22 cellular contexts compared by ENCODE assay signal in genomic region chr5:74586831-74587230, GRCh38. TPM values are rescaled to one million over a fixed set of nuclear protein-coding genes. Genes with fewer than 3 reads are reported as not detected.
A peak's percentile ranks its signal among the peaks of the same experiment; 100 is the strongest.
DNase-seq lines count a peak whose midpoint lies in the region; ATAC-seq, FAIRE-seq and TF ChIP-seq lines count a peak whose summit lies in the region.
"Had no signal": no experiment of that assay in that cellular context is flagged by ENCODE, and none has a peak within 500 bp of the region (broad histone marks: within the 10 kb centered on the region; RNA-seq: fewer than 3 reads in every experiment).

No MANE protein-coding gene starts in this region.

- no peak overlapping the region for H2BK15ac ChIP-seq in H1 (ENCODE audit: low read length)
- H2BK15ac ChIP-seq in mesendoderm (replicated peaks; ENCODE audit: low read depth): peak overlapping the region; percentile 60

- FAIRE-seq in H1 (lab: Jason Lieb, UNC): no peak
- FAIRE-seq: GM12892, GM19239 had no signal

- H3K79me2 ChIP-seq in H1 (ENCODE audit: control insufficient read depth in 1 of 2, insufficient read depth in 2 of 2, low read length in 2 of 2) (no peaks in the 10 kb centered on the region), mesendoderm (ENCODE audit: control insufficient read depth, insufficient read depth, low read length) (no peaks in the 10 kb centered on the region)

- H3K4ac ChIP-seq in H1 (replicated peaks; ENCODE audit: insufficient read length, low read depth, low read length): no peak overlapping the region
- H3K4ac ChIP-seq in mesendoderm (ENCODE audit: low read depth, low read length): no peak overlapping the region

- DNase-seq in heart right ventricle (no peak), right atrium auricular region (ENCODE audit: low spot score) (no peak), H1 (ENCODE audit: low read depth in 1 of 2, low spot score in 2 of 2) (no peak), mesendoderm (no peak), spleen (no peak), GOT3 (lab: John Stamatoyannopoulos, UW) (no peak), NCI-H69 (lab: John Stamatoyannopoulos, UW) (no peak)
- no peak for DNase-seq in naive thymus-derived CD8-positive, alpha-beta T cell
- DNase-seq: CD4-positive, CD25-positive, alpha-beta regulatory T cell; DMS153; DND-41; H9; KBM-7; MM.1S; NCI-H2029; NCI-H446 treated with DMSO at 0.1 percent for 48 hours; NCI-H526; SHP77 had no signal

- no peaks in the 10 kb centered on the region for H4K20me1 ChIP-seq in H1 (replicated peaks in 1 of 2; ENCODE audit: control insufficient read depth in 1 of 2, insufficient read depth in 2 of 2, low read length in 2 of 2)
- H4K20me1 ChIP-seq: BLaER1 had no signal

- H2BK20ac ChIP-seq in H1 (ENCODE audit: low read length): no peak overlapping the region

- no peak for TF ChIP-seq EP300 in H1 (IDR thresholded peaks at IDR 0.05; ENCODE audit: borderline replicate concordance in 1 of 2, low read depth in 2 of 2, low read length in 2 of 2)

- no peaks in the 10 kb centered on the region for H3K36me3 Mint-ChIP-seq in naive thymus-derived CD8-positive, alpha-beta T cell
- H3K36me3 Mint-ChIP-seq: CD4-positive, CD25-positive, alpha-beta regulatory T cell had no signal

- no peak overlapping the region for H2BK12ac ChIP-seq in H1 (ENCODE audit: low read depth, low read length)

- TF ChIP-seq CTCF in heart right ventricle (IDR thresholded peaks at IDR 0.05) (no peak), right atrium auricular region (IDR thresholded peaks at IDR 0.05) (no peak), H1 (IDR thresholded peaks at IDR 0.05; ENCODE audit: control extremely low read depth in 1 of 3, insufficient read depth in 1 of 3, low read depth in 1 of 3, low read length in 3 of 3) (no peak), spleen (IDR thresholded peaks at IDR 0.05 in 8 of 11, conservative IDR thresholded peaks at IDR 0.05 in 3 of 11) (no peak)

- H3K4me3 ChIP-seq in heart right ventricle: no peak overlapping the region
- no peak overlapping the region for H3K4me3 ChIP-seq in right atrium auricular region
- no peak overlapping the region for H3K4me3 ChIP-seq in H1 (ENCODE audit: extremely low read depth in 1 of 4, insufficient read depth in 2 of 4, low read depth in 3 of 4, low read length in 4 of 4)
- H3K4me3 ChIP-seq in mesendoderm (ENCODE audit: low read length): no peak overlapping the region
- no peak overlapping the region for H3K4me3 ChIP-seq in spleen
- H3K4me3 ChIP-seq: BLaER1 had no signal

- no peak for TF ChIP-seq RAD21 in H1 (IDR thresholded peaks at IDR 0.05 in 1 of 2, conservative IDR thresholded peaks at IDR 0.05 in 1 of 2; ENCODE audit: low read depth in 2 of 2, low read length in 2 of 2)

- H3K36me3 ChIP-seq in heart right ventricle (no peaks in the 10 kb centered on the region), right atrium auricular region (no peaks in the 10 kb centered on the region), H1 (ENCODE audit: control insufficient read depth in 2 of 4, insufficient read depth in 4 of 4, low read length in 3 of 4) (no peaks in the 10 kb centered on the region), mesendoderm (ENCODE audit: control insufficient read depth, insufficient read depth, low read length) (no peaks in the 10 kb centered on the region), spleen (no peaks in the 10 kb centered on the region)
- H3K36me3 ChIP-seq: BLaER1 had no signal

- H3K14ac ChIP-seq in H1 (ENCODE audit: insufficient read length): no peak overlapping the region

- peak overlapping the region; percentile 18 for H4K91ac ChIP-seq in H1 (replicated peaks; ENCODE audit: insufficient read length, low read length)

- no peaks in the 10 kb centered on the region for H3K9me3 ChIP-seq in heart right ventricle
- H3K9me3 ChIP-seq in right atrium auricular region: no peaks in the 10 kb centered on the region
- no peaks in the 10 kb centered on the region for H3K9me3 ChIP-seq in H1 (ENCODE audit: insufficient read depth in 2 of 2, low read depth in 1 of 2, low read length in 1 of 2)
- no peaks in the 10 kb centered on the region for H3K9me3 ChIP-seq in spleen
- H3K9me3 ChIP-seq: BLaER1 had no signal

- H3K18ac ChIP-seq in H1 (ENCODE audit: extremely low read depth, low read length): no peak overlapping the region
- H3K18ac ChIP-seq in mesendoderm (ENCODE audit: low read length): no peak overlapping the region

- H3K9me3 Mint-ChIP-seq in naive thymus-derived CD8-positive, alpha-beta T cell: no peaks in the 10 kb centered on the region
- H3K9me3 Mint-ChIP-seq: CD4-positive, CD25-positive, alpha-beta regulatory T cell; H9 had no signal

- no peaks in the 10 kb centered on the region for H3K23me2 ChIP-seq in H1 (ENCODE audit: low read depth, low read length)

- H3K27me3 ChIP-seq in heart right ventricle (no peaks in the 10 kb centered on the region), right atrium auricular region (no peaks in the 10 kb centered on the region), H1 (replicated peaks in 1 of 4; ENCODE audit: control insufficient read depth in 3 of 4, extremely low read depth in 1 of 4, insufficient read depth in 3 of 4, low read length in 3 of 4) (no peaks in the 10 kb centered on the region), mesendoderm (ENCODE audit: insufficient read depth, low read length, poor library complexity) (no peaks in the 10 kb centered on the region), spleen (replicated peaks in 1 of 7) (no peaks in the 10 kb centered on the region)
- H3K27me3 ChIP-seq: BLaER1 had no signal

- 73 to 77% methylated on average over 1 of the region's 1 CpG for WGBS in heart right ventricle, 2 donors
- WGBS in H1 (ENCODE audit: extremely low coverage in 1 of 2, insufficient coverage in 1 of 2, insufficient read length in 1 of 2, insufficient replicate concordance in 2 of 2, low coverage in 1 of 2, low lambda C conversion rate in 2 of 2, missing lambda C conversion rate in 1 of 2), 2 experiments: 83% methylated on average over 1 of the region's 1 CpG; no CpG with 5 or more reads in 1 of the 2 experiments
- WGBS in mesendoderm (ENCODE audit: extremely low coverage, insufficient coverage, low lambda C conversion rate): no CpG with 5 or more reads among the region's 1 CpG
- 69 to 85% (median 76%) methylated on average over 1 of the region's 1 CpG for WGBS in spleen, 5 donors

- intact Hi-C loops in heart right ventricle (cut with DNase I) (loop anchor here in 1 of 10 donors (10.0 kb wide), 1 partner anchor 48 kb away; no protein-coding TSS in a partner anchor), spleen (cut with DNase I; ENCODE audit: low total_unique reads) (no loop called here)

- H3K56ac ChIP-seq in H1 (replicated peaks; ENCODE audit: insufficient read length, low read depth, low read length) (no peak overlapping the region), mesendoderm (ENCODE audit: low read length) (no peak overlapping the region)

- H2AK5ac ChIP-seq in H1 (ENCODE audit: low read depth, low read length): no peak overlapping the region
- no peak overlapping the region for H2AK5ac ChIP-seq in mesendoderm (ENCODE audit: low read length)

- H3K4me2 ChIP-seq in H1 (ENCODE audit: insufficient read depth in 1 of 2, low read depth in 2 of 2, low read length in 2 of 2) (no peak overlapping the region), mesendoderm (ENCODE audit: low read length) (no peak overlapping the region)
- H3K4me2 ChIP-seq: BLaER1 had no signal

- H2BK5ac ChIP-seq in H1 (ENCODE audit: low read depth, low read length) (no peak overlapping the region), mesendoderm (ENCODE audit: low read length) (no peak overlapping the region)

- no peak overlapping the region for H3K4me3 Mint-ChIP-seq in naive thymus-derived CD8-positive, alpha-beta T cell
- H3K4me3 Mint-ChIP-seq: CD4-positive, CD25-positive, alpha-beta regulatory T cell; H9 had no signal

- H3K9ac ChIP-seq in H1 (replicated peaks in 1 of 4; ENCODE audit: extremely low read depth in 1 of 4, low read depth in 3 of 4, low read length in 3 of 4): no peak overlapping the region
- H3K9ac ChIP-seq in mesendoderm (ENCODE audit: low read length): no peak overlapping the region
- H3K9ac ChIP-seq: BLaER1 had no signal

- H4K5ac ChIP-seq in H1 (ENCODE audit: insufficient read length, low read depth, low read length): no peak overlapping the region
- H4K5ac ChIP-seq in mesendoderm (ENCODE audit: low read length): no peak overlapping the region

- peaks cover 0 to 4% (median 0%) of the 10 kb centered on the region in 4 donors for H3K4me1 Mint-ChIP-seq in naive thymus-derived CD8-positive, alpha-beta T cell
- H3K4me1 Mint-ChIP-seq: CD4-positive, CD25-positive, alpha-beta regulatory T cell had no signal

- ATAC-seq in heart right ventricle: no peak
- ATAC-seq in naive thymus-derived CD8-positive, alpha-beta T cell: no peak

- H3K27ac ChIP-seq in heart right ventricle: peak overlapping the region in 6 of 10 donors; percentile 1 to 74 (median 50)
- H3K27ac ChIP-seq in right atrium auricular region: no peak overlapping the region
- H3K27ac ChIP-seq in H1 (ENCODE audit: low read depth, low read length): no peak overlapping the region
- H3K27ac ChIP-seq in mesendoderm (ENCODE audit: low read depth, low read length): no peak overlapping the region
- peak overlapping the region in 5 of 8 donors; percentile 9 to 50 (median 43) for H3K27ac ChIP-seq in spleen
- H3K27ac ChIP-seq: BLaER1, RWPE1 had no signal

- H3K79me1 ChIP-seq in H1 (ENCODE audit: low read depth, low read length) (no peaks in the 10 kb centered on the region), mesendoderm (ENCODE audit: low read length) (no peaks in the 10 kb centered on the region)

- H3K4me1 ChIP-seq in heart right ventricle (peaks cover 0 to 27% (median 9%) of the 10 kb centered on the region in 9 donors), right atrium auricular region (no peaks in the 10 kb centered on the region), H1 (replicated peaks in 1 of 4; ENCODE audit: control insufficient read depth in 3 of 4, insufficient read depth in 4 of 4, low read length in 3 of 4) (peaks cover 0 to 11% (median 3%) of the 10 kb centered on the region in 4 experiments; a peak in 1 of 7 replicates), mesendoderm (ENCODE audit: control insufficient read depth, low read depth, low read length) (peaks cover 8% of the 10 kb centered on the region), spleen (peaks cover 0 to 14% (median 9%) of the 10 kb centered on the region in 6 donors)
- H3K4me1 ChIP-seq: BLaER1 had no signal

- CTCF ChIA-PET in H1 (lab: Charles Lee; ENCODE audit: partially characterized antibody): interaction anchor here (1.0 to 1.6 kb wide), 2 partner anchors 26 to 194 kb away, joined by 3 read pairs; no protein-coding TSS in a partner anchor

- H3K27me3 Mint-ChIP-seq in naive thymus-derived CD8-positive, alpha-beta T cell: peaks cover 6 to 29% (median 19%) of the 10 kb centered on the region in 5 donors

- H3K23ac ChIP-seq in H1 (ENCODE audit: insufficient read length) (no peak overlapping the region), mesendoderm (ENCODE audit: low read length) (no peak overlapping the region)

- H2BK120ac ChIP-seq in H1 (replicated peaks; ENCODE audit: low read depth, low read length) (no peak overlapping the region), mesendoderm (ENCODE audit: low read depth, low read length) (no peak overlapping the region)

- H2AFZ ChIP-seq in H1 (ENCODE audit: low read length): no peak overlapping the region

- TF ChIP-seq POLR2A in H1 (IDR thresholded peaks at IDR 0.05; ENCODE audit: control extremely low read depth in 1 of 2, low read depth in 2 of 2, low read length in 2 of 2) (no peak), spleen (IDR thresholded peaks at IDR 0.05) (no peak)

- H3K27ac Mint-ChIP-seq in naive thymus-derived CD8-positive, alpha-beta T cell: peak overlapping the region in 1 of 10 donors; percentile 40
- H3K27ac Mint-ChIP-seq: CD4-positive, CD25-positive, alpha-beta regulatory T cell had no signal

- H4K8ac ChIP-seq in H1 (ENCODE audit: extremely low read depth, insufficient read depth, low read length) (no peak overlapping the region), mesendoderm (ENCODE audit: low read depth, low read length) (no peak overlapping the region)

- POLR2A ChIA-PET in H1 (lab: Charles Lee; ENCODE audit: partially characterized antibody): no interaction called here
- POLR2A ChIA-PET in naive thymus-derived CD8-positive, alpha-beta T cell (lab: Charles Lee): no interaction called here

RNA-seq across cellular contexts. Expression of gene ENC1, which starts 53.7 kb away (rescaled TPM):
- 1 to 10 TPM; 2.8 to 9.1 (median 4.0) TPM for total RNA-seq in heart right ventricle
- 1 to 10 TPM; 2.1 to 2.6 TPM for polyA plus RNA-seq in heart right ventricle
- 10 to 100 TPM in 1 of 2 donors, 1 to 10 TPM in 1; 5.0 to 18.5 TPM for total RNA-seq in right atrium auricular region
- total RNA-seq in H1 (2021; fragmentation: NEBNext Ultra II Directional; extraction: Animal tissue kit (Norgen Biotek cat#: 25700)): 9.5 and 13.2 TPM in 2 replicates
- 5.5 and 8.1 TPM in 2 replicates for polyA plus RNA-seq in H1 (2011; rRNA removed)
- polyA plus RNA-seq in H1 (2011; cell fraction: cytosol; rRNA removed): 3.9 TPM
- 11.4 TPM for polyA plus RNA-seq in H1 (2011; cell fraction: nucleus; rRNA removed)
- polyA plus RNA-seq in H1 (2012, experiment 1 of 2): 6.2 to 9.2 TPM (median 8.7 TPM) in 4 replicates
- 1.7 TPM for polyA plus RNA-seq in H1 (2012, experiment 2 of 2)
- polyA plus RNA-seq in H1 (2013, experiment 1 of 2): 2.9 TPM
- polyA plus RNA-seq in H1 (2013, experiment 2 of 2): 3.2 TPM
- 16.2 and 17.9 TPM in 2 replicates for polyA minus RNA-seq in H1 (2011; rRNA and poly(A)+ RNA removed)
- 5.1 TPM for polyA minus RNA-seq in H1 (2011; cell fraction: cytosol; rRNA and poly(A)+ RNA removed)
- 27.7 TPM for polyA minus RNA-seq in H1 (2011; cell fraction: nucleus; rRNA and poly(A)+ RNA removed)
- polyA plus RNA-seq in mesendoderm (2013, experiment 1 of 2): 16.0 TPM
- polyA plus RNA-seq in mesendoderm (2013, experiment 2 of 2): 14.6 TPM
- total RNA-seq in spleen: 10 to 100 TPM in 6 of 7 donors, 1 to 10 TPM in 1; 5.4 to 19.5 (median 13.5) TPM
- 10 to 100 TPM in 1 of 3 donors, 1 to 10 TPM in 2; 3.8 to 10.0 (median 7.4) TPM for polyA plus RNA-seq in spleen
- total RNA-seq in naive thymus-derived CD8-positive, alpha-beta T cell: under 1 TPM; 0.65 to 0.91 TPM
- polyA plus RNA-seq in naive thymus-derived CD8-positive, alpha-beta T cell: 1 to 10 TPM in 1 of 3 donors, under 1 TPM in 1, not detected in 1; 0.05 to 6.4 TPM

Comparison
In these comparisons a context has a peak if more than half of its experiments do, and no peak if none do; other contexts are left out.
1. H3K27ac ChIP-seq: peak in heart right ventricle (6 of 10) and spleen (5 of 8); none in right atrium auricular region (0 of 2), H1 (single experiment) and mesendoderm (single experiment).